In genomic region chr6:89239338-89239737, GRCh38 we compare ENCODE assay signal across 8 cellular contexts. TPM values are rescaled to one million over a fixed set of nuclear protein-coding genes. Genes with fewer than 3 reads are reported as not detected.
A peak's percentile ranks its signal among the peaks of the same experiment; 100 is the strongest.
DNase-seq lines count a peak whose midpoint lies in the region; ATAC-seq and FAIRE-seq lines count a peak whose summit lies in the region.

No MANE protein-coding gene starts in this region.

- no peaks in the 10 kb centered on the region for H3K36me3 Mint-ChIP-seq in activated CD4-positive, alpha-beta T cell treated with anti-CD3 and anti-CD28 coated beads, Interleukin-2, amount 10 ng/mL, durations not matched to agents 7 days and 5 days (ENCODE audit: low read depth)

- peaks cover 24% of the 10 kb centered on the region for H3K27me3 Mint-ChIP-seq in activated CD4-positive, alpha-beta T cell treated with anti-CD3 and anti-CD28 coated beads, Interleukin-2, amount 10 ng/mL, durations not matched to agents 7 days and 5 days

- POLR2A ChIA-PET in activated CD4-positive, alpha-beta T cell treated with anti-CD3 and anti-CD28 coated beads, Interleukin-2, amount 10 ng/mL, durations not matched to agents 7 days and 5 days (lab: Charles Lee) = no interaction called here

- H3K4me3 Mint-ChIP-seq in activated CD4-positive, alpha-beta T cell treated with anti-CD3 and anti-CD28 coated beads, Interleukin-2, amount 10 ng/mL, durations not matched to agents 7 days and 5 days = no peak overlapping the region

- no peaks in the 10 kb centered on the region for H3K9me3 Mint-ChIP-seq in activated CD4-positive, alpha-beta T cell treated with anti-CD3 and anti-CD28 coated beads, Interleukin-2, amount 10 ng/mL, durations not matched to agents 7 days and 5 days

- DNase-seq in CMK (ENCODE audit: low read depth) (peak; percentile 35), iris pigment epithelial cell (ENCODE audit: low read depth) (peak; percentile 3), NCI-H187 (lab: John Stamatoyannopoulos, UW) (no peak), HTR-8/SVneo (ENCODE audit: insufficient read length, low spot score) (no peak), NCI-H1436 (lab: John Stamatoyannopoulos, UW) (no peak)
- DNase-seq in activated CD4-positive, alpha-beta T cell treated with anti-CD3 and anti-CD28 coated beads, Interleukin-2, amount 10 ng/mL, durations not matched to agents 7 days and 5 days = peak; percentile 70

- CTCF ChIA-PET in activated CD4-positive, alpha-beta T cell treated with anti-CD3 and anti-CD28 coated beads, Interleukin-2, amount 10 ng/mL, durations not matched to agents 7 days and 5 days (lab: Charles Lee) = interaction anchor here (0.8 to 1.6 kb wide), 2 partner anchors 27 to 47 kb away, joined by 4 to 6 read pairs; no protein-coding TSS in a partner anchor

- ATAC-seq in GM21825 (IDR thresholded peaks at IDR 0.05; ENCODE audit: unreplicated experiment) (peak; percentile 38), GM21528 (IDR thresholded peaks at IDR 0.05; ENCODE audit: low FRiP score, unreplicated experiment) (no peak)

- FAIRE-seq in HTR-8/SVneo (lab: Jason Lieb, UNC) = no peak

- H3K4me1 Mint-ChIP-seq in activated CD4-positive, alpha-beta T cell treated with anti-CD3 and anti-CD28 coated beads, Interleukin-2, amount 10 ng/mL, durations not matched to agents 7 days and 5 days = peaks cover 27% of the 10 kb centered on the region

- H3K27ac Mint-ChIP-seq in activated CD4-positive, alpha-beta T cell treated with anti-CD3 and anti-CD28 coated beads, Interleukin-2, amount 10 ng/mL, durations not matched to agents 7 days and 5 days = no peak overlapping the region

RNA-seq across cellular contexts. Expression of gene GABRR1, which starts 22.2 kb away (rescaled TPM):
- total RNA-seq in activated CD4-positive, alpha-beta T cell treated with anti-CD3 and anti-CD28 coated beads, Interleukin-2, amount 10 ng/mL, durations not matched to agents 7 days and 5 days = not detected

Comparison
In these comparisons a context has a peak if more than half of its experiments do, and no peak if none do; other contexts are left out.
1. DNase-seq: peak in CMK (single experiment), activated CD4-positive, alpha-beta T cell treated with anti-CD3 and anti-CD28 coated beads, Interleukin-2, amount 10 ng/mL, durations not matched to agents 7 days and 5 days (single experiment) and iris pigment epithelial cell (single experiment); none in NCI-H187 (0 of 2), HTR-8/SVneo (single experiment) and NCI-H1436 (single experiment).